ENCODE assay signal across 22 cellular contexts in genomic region chr10:16481052-16481728, GRCh38. TPM values are rescaled to one million over a fixed set of nuclear protein-coding genes. Genes with fewer than 3 reads are reported as not detected.
A peak's percentile ranks its signal among the peaks of the same experiment; 100 is the strongest.
DNase-seq lines count a peak whose midpoint lies in the region; ATAC-seq, FAIRE-seq and TF ChIP-seq lines count a peak whose summit lies in the region.
"Had no signal": no experiment of that assay in that cellular context is flagged by ENCODE, and none has a peak within 500 bp of the region (broad histone marks: within the 10 kb centered on the region; RNA-seq: fewer than 3 reads in every experiment).

No MANE protein-coding gene starts in this region.

- H2BK12ac ChIP-seq in neuronal stem cell (ENCODE audit: low read length): no peak overlapping the region

- H3K4me1 ChIP-seq in adipocyte (ENCODE audit: control insufficient read depth, insufficient read depth, low read length): no peaks in the 10 kb centered on the region
- peaks cover 0 to 3% of the 10 kb centered on the region in 2 donors for H3K4me1 ChIP-seq in kidney (ENCODE audit: control insufficient read depth in 1 of 2, insufficient read depth in 1 of 2, low read depth in 1 of 2, low read length in 2 of 2)
- H3K4me1 ChIP-seq in neuronal stem cell (ENCODE audit: control insufficient read depth in 2 of 2, insufficient read depth in 1 of 2, low read depth in 1 of 2, low read length in 2 of 2): peaks cover 0 to 2% of the 10 kb centered on the region in 2 donors
- H3K4me1 ChIP-seq in mammary epithelial cell (ENCODE audit: insufficient read depth, low read length): no peaks in the 10 kb centered on the region

- CTCF ChIA-PET in mammary epithelial cell (lab: Charles Lee; ENCODE audit: low non-redundant PET): no interaction called here

- in situ Hi-C loops in G401 (cut with HindIII; ENCODE audit: low sequenced_read_pairs): no loop called here
- in situ Hi-C loops in mammary epithelial cell (cut with MboI; ENCODE audit: low sequenced_read_pairs in 2 of 2): no loop called here

- intact Hi-C loops in kidney (cut with DNase I): no loop called here
- intact Hi-C loops in mammary epithelial cell (cut with micrococcal nuclease): no loop called here

- H3K27ac ChIP-seq in kidney (ENCODE audit: low read depth in 2 of 2, low read length in 2 of 2): no peak overlapping the region
- no peak overlapping the region for H3K27ac ChIP-seq in neuronal stem cell (replicated peaks; ENCODE audit: low read length)
- H3K27ac ChIP-seq in WERI-Rb-1: no peak overlapping the region
- no peak overlapping the region for H3K27ac ChIP-seq in mammary epithelial cell (ENCODE audit: insufficient read depth, low read depth, low read length)

- no TSS peak for BruUV-seq in mammary epithelial cell (replicated peaks; lab: Mats Ljungman, UMichigan)

- H4K91ac ChIP-seq in neuronal stem cell (ENCODE audit: low read depth, low read length, poor library complexity): no peak overlapping the region

- TF ChIP-seq CTCF in kidney (IDR thresholded peaks at IDR 0.05; ENCODE audit: borderline replicate concordance, extremely low read depth, insufficient read depth) (no peak), WERI-Rb-1 (IDR thresholded peaks at IDR 0.05; ENCODE audit: low read depth, low read length) (no peak), mammary epithelial cell (conservative IDR thresholded peaks at IDR 0.05 in 1 of 2, IDR thresholded peaks at IDR 0.05 in 1 of 2; ENCODE audit: extremely low read depth in 1 of 2, insufficient read depth in 1 of 2, low read depth in 1 of 2, low read length in 2 of 2) (no peak)

- no peaks in the 10 kb centered on the region for H3K79me2 ChIP-seq in mammary epithelial cell (ENCODE audit: insufficient read depth, low read length)

- dilution Hi-C loops in mammary epithelial cell (cut with HindIII; ENCODE audit: low sequenced_read_pairs): no loop called here

- no peaks in the 10 kb centered on the region for H3K27me3 ChIP-seq in adipocyte (replicated peaks; ENCODE audit: control insufficient read depth, insufficient read depth, low read length)
- no peaks in the 10 kb centered on the region for H3K27me3 ChIP-seq in neuronal stem cell (ENCODE audit: control insufficient read depth in 3 of 3, insufficient read depth in 3 of 3, low read depth in 1 of 3, low read length in 3 of 3)
- no peaks in the 10 kb centered on the region for H3K27me3 ChIP-seq in WERI-Rb-1 (ENCODE audit: insufficient read depth, low read depth, severe bottlenecking)
- H3K27me3 ChIP-seq in mammary epithelial cell (ENCODE audit: insufficient read depth, low read length): no peaks in the 10 kb centered on the region

- H4K20me1 ChIP-seq in mammary epithelial cell (ENCODE audit: insufficient read depth, low read length): no peaks in the 10 kb centered on the region

- H3K9me3 ChIP-seq in adipocyte (ENCODE audit: control insufficient read depth, low read length) (no peaks in the 10 kb centered on the region), kidney (ENCODE audit: control insufficient read depth in 1 of 2, low read length in 2 of 2) (no peaks in the 10 kb centered on the region), neuronal stem cell (replicated peaks in 1 of 2; ENCODE audit: control insufficient read depth in 2 of 2, insufficient read depth in 1 of 2, low read depth in 1 of 2, low read length in 2 of 2) (no peaks in the 10 kb centered on the region), WERI-Rb-1 (ENCODE audit: severe bottlenecking) (no peaks in the 10 kb centered on the region), mammary epithelial cell (replicated peaks; ENCODE audit: insufficient read depth, low read length) (no peaks in the 10 kb centered on the region)

- no peak overlapping the region for H2BK120ac ChIP-seq in neuronal stem cell (ENCODE audit: low read depth, low read length)

- peak; percentile 25 for FAIRE-seq in kidney (lab: Jason Lieb, UNC)
- FAIRE-seq: H1 had no signal

- no peak overlapping the region for H2BK5ac ChIP-seq in neuronal stem cell (ENCODE audit: low read length)

- no peak overlapping the region for H3K18ac ChIP-seq in neuronal stem cell (ENCODE audit: low read length)

- peak; percentile 18 for DNase-seq in G401 (ENCODE audit: low spot score)
- peak; percentile 12 for DNase-seq in adipocyte (ENCODE audit: low read depth)
- DNase-seq in kidney: no peak
- DNase-seq in neuronal stem cell (ENCODE audit: low spot score): no peak
- no peak for DNase-seq in NCI-H2227 treated with DMSO at 0.1 percent for 48 hours (lab: John Stamatoyannopoulos, UW)
- no peak for DNase-seq in WERI-Rb-1
- no peak for DNase-seq in mammary epithelial cell
- DNase-seq: AML-193; Calu3; CD4-positive, CD25-positive, alpha-beta regulatory T cell; DMS79 treated with DMSO at 0.1 percent for 48 hours; GDM1; KG1; NCI-H1048; NCI-H1694 treated with DMSO at 0.1 percent for 48 hours; NCI-H446 treated with DMSO at 0.1 percent for 48 hours; NCI-H748 treated with DMSO at 0.1 percent for 48 hours; PC-3 had no signal

- H3K4me3 ChIP-seq in adipocyte (ENCODE audit: low read length): no peak overlapping the region
- H3K4me3 ChIP-seq in kidney (ENCODE audit: low read length in 2 of 2): no peak overlapping the region
- H3K4me3 ChIP-seq in neuronal stem cell (ENCODE audit: low read length in 2 of 2): no peak overlapping the region
- no peak overlapping the region for H3K4me3 ChIP-seq in WERI-Rb-1 (ENCODE audit: low read depth, low read length)
- no peak overlapping the region for H3K4me3 ChIP-seq in mammary epithelial cell (replicated peaks in 1 of 3; ENCODE audit: insufficient read depth in 1 of 3, low read depth in 2 of 3, low read length in 3 of 3)

- H3K4ac ChIP-seq in neuronal stem cell (ENCODE audit: low read length): no peak overlapping the region

- H3K36me3 ChIP-seq in adipocyte (ENCODE audit: control insufficient read depth, insufficient read depth, low read length, severe bottlenecking): peaks cover under 1% of the 10 kb centered on the region
- peaks cover 0 to under 1% of the 10 kb centered on the region in 2 donors for H3K36me3 ChIP-seq in kidney (ENCODE audit: control insufficient read depth in 1 of 2, insufficient read depth in 2 of 2, low read length in 2 of 2)
- no peaks in the 10 kb centered on the region for H3K36me3 ChIP-seq in neuronal stem cell (replicated peaks in 1 of 2; ENCODE audit: control insufficient read depth in 2 of 2, insufficient read depth in 2 of 2, low read length in 2 of 2)
- no peaks in the 10 kb centered on the region for H3K36me3 ChIP-seq in WERI-Rb-1
- H3K36me3 ChIP-seq in mammary epithelial cell (ENCODE audit: insufficient read depth, low read length): no peaks in the 10 kb centered on the region

- no peak overlapping the region for H3K9ac ChIP-seq in adipocyte (ENCODE audit: low read length)
- no peak overlapping the region for H3K9ac ChIP-seq in kidney (ENCODE audit: low read length in 2 of 2)
- H3K9ac ChIP-seq in neuronal stem cell (ENCODE audit: low read depth, low read length, poor library complexity): no peak overlapping the region
- no peak overlapping the region for H3K9ac ChIP-seq in mammary epithelial cell (ENCODE audit: insufficient read depth, low read length)

- H2BK15ac ChIP-seq in neuronal stem cell (ENCODE audit: low read length): no peak overlapping the region

- no peak for ATAC-seq in GM18870 (IDR thresholded peaks at IDR 0.05; ENCODE audit: unreplicated experiment)
- ATAC-seq: PC-3 had no signal

- no peaks in the 10 kb centered on the region for H3K79me1 ChIP-seq in neuronal stem cell (ENCODE audit: low read depth, low read length)

- H4K8ac ChIP-seq in neuronal stem cell (ENCODE audit: low read depth, low read length): no peak overlapping the region

- no peak overlapping the region for H3K23ac ChIP-seq in neuronal stem cell (ENCODE audit: low read depth, low read length, poor library complexity)

- H3K14ac ChIP-seq in neuronal stem cell (ENCODE audit: low read length): no peak overlapping the region

- no peak overlapping the region for H2AK5ac ChIP-seq in neuronal stem cell (ENCODE audit: low read depth, low read length)

- H2AFZ ChIP-seq in neuronal stem cell (ENCODE audit: low read length) (peak overlapping the region; percentile 4), mammary epithelial cell (ENCODE audit: low read depth, low read length) (no peak overlapping the region)

- WGBS in neuronal stem cell (ENCODE audit: extremely low coverage in 2 of 2, insufficient read length in 2 of 2, insufficient replicate concordance in 1 of 2), 2 donors: no CpG with 5 or more reads among the region's 5 CpGs
- WGBS in mammary epithelial cell (ENCODE audit: low coverage, missing lambda C conversion rate): 29% methylated on average over 5 of the region's 5 CpGs

- no peak overlapping the region for H3K4me2 ChIP-seq in neuronal stem cell (ENCODE audit: insufficient read depth, low read length, poor library complexity, severe bottlenecking)
- H3K4me2 ChIP-seq in mammary epithelial cell (ENCODE audit: insufficient read depth, low read depth, low read length): no peak overlapping the region

RNA-seq across cellular contexts. Expression of gene C1QL3, which starts 40.5 kb away (rescaled TPM):
- total RNA-seq in G401 (2014; rRNA removed; shearing (Covaris generic)): not detected in 2 replicates
- not detected for total RNA-seq in kidney
- not detected for polyA plus RNA-seq in kidney (ENCODE audit: insufficient read depth, low read depth, low replicate concordance)
- polyA plus RNA-seq in neuronal stem cell (2013, experiment 1 of 2): 0.03 TPM
- not detected for polyA plus RNA-seq in neuronal stem cell (2013, experiment 2 of 2)
- under 1 TPM in 1 of 2 donors, not detected in 1; 0.33 TPM for total RNA-seq in mammary epithelial cell
- polyA plus RNA-seq in mammary epithelial cell: not detected
- polyA minus RNA-seq in mammary epithelial cell: not detected
- total RNA-seq: A673; Calu3; CD4-positive, CD25-positive, alpha-beta regulatory T cell; M059J; PC-3 had no signal

RNA-seq across cellular contexts. Expression of gene PTER, which starts 44.4 kb away (rescaled TPM):
- total RNA-seq in G401 (2014; rRNA removed; shearing (Covaris generic)): 0.03 TPM in 1 of 2 replicates, not detected in the other
- total RNA-seq in kidney (22.2 TPM), mammary epithelial cell (10 to 100 TPM; 14.8 to 35.5 TPM)
- polyA plus RNA-seq in kidney (ENCODE audit: insufficient read depth, low read depth, low replicate concordance) (16.2 TPM), mammary epithelial cell (7.1 TPM)
- 6.0 TPM for polyA plus RNA-seq in neuronal stem cell (2013, experiment 1 of 2)
- polyA plus RNA-seq in neuronal stem cell (2013, experiment 2 of 2): 6.1 TPM
- polyA minus RNA-seq in mammary epithelial cell: 5.2 TPM
- total RNA-seq: M059J had no signal

Comparison
In these comparisons a context has a peak if more than half of its experiments do, and no peak if none do; other contexts are left out.
1. DNase-seq: peak in G401 (single experiment) and adipocyte (single experiment); none in kidney (single experiment), neuronal stem cell (single experiment), NCI-H2227 treated with DMSO at 0.1 percent for 48 hours (single experiment), WERI-Rb-1 (single experiment) and mammary epithelial cell (single experiment).
2. RNA of gene PTER, which starts 44.4 kb away (total RNA-seq): 14.8 to 35.5 TPM in mammary epithelial cell and 22.2 TPM in kidney (single experiment); 0.03 TPM in G401; every median in the first group is over 10 times any median in the second.